ENCODE assay signal across 18 cellular contexts in the genomic region with DNA sequence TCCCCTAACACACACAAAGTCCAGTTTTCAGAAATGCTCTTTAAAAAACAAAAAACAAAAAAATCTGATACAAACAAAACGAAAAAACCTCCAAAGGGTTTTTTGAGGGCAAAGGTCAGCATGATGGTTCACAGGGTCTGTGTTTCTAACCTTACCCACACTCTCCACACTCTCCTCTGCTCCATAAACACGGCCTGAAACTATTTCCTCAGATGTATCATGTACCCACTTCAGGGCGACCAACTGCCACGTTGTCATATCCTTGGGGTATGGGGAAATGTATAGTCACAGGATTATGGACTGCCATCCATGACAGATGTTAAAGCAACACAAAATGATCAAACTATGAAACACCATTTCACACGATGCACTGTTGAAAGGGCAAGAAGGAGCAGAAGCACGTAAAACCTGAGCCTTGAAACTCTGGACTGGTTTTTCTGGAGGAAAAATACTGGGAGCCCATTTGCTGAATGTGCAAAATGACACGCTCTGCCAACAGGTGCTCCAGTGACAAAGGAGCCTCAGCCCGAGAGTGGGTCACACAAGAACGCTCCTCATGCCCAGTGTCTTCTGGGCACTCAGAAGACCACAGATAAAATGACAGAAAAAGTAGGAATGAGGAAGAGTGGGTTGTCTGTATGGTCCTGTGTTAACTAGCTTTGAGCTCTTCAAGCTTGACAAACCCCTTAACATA.
"Had no signal": no experiment of that assay in that cellular context is flagged by ENCODE, and none has a peak within 500 bp of the region (broad histone marks: within the 10 kb centered on the region; RNA-seq: fewer than 3 reads in every experiment).

No MANE protein-coding gene starts in this region.

- FAIRE-seq: islet of Langerhans had no signal

- H3K9me3 Mint-ChIP-seq: activated T-helper 2 cell treated with anti-CD3 and anti-CD28 coated beads, Interferon-gamma antibody, Interleukin-2, Interleukin-4, amounts not matched to agents 10 μg/mL and 5 μg/mL and 100 μg/mL, durations not matched to agents 14 hours and 24 hours and 36 hours; natural killer cell treated with Interleukin-12 subunit alpha and Interleukin-12 subunit beta and Interleukin-15 and Interleukin-18, amount 100 ng/mL, for 72 hours; stimulated activated naive CD8-positive, alpha-beta T cell treated with anti-CD3 and anti-CD28 coated beads, Interleukin-15, amount 100 ng/mL, for 72 hours; T-cell had no signal

- DNase-seq: activated CD4-positive, alpha-beta T cell treated with anti-CD3 and anti-CD28 coated beads, Interleukin-2, amount 50 U/mL, for 48 hours; activated CD4-positive, CD25-positive, alpha-beta regulatory T cell treated with anti-CD3 and anti-CD28 coated beads, Interleukin-2, amount 50 U/mL, for 72 hours; activated naive CD4-positive, alpha-beta T cell treated with anti-CD3 and anti-CD28 coated beads, Interleukin-2, amount 50 U/mL, for 16 hours; activated T-cell treated with anti-CD3 and anti-CD28 coated beads, Interleukin-2, amount 50 U/mL, for 1 hour; erythroblast; left ventricle myocardium inferior; mesenchymal stem cell; occipital lobe; right cardiac atrium; stimulated activated naive CD8-positive, alpha-beta T cell treated with anti-CD3 and anti-CD28 coated beads, Interleukin-15, amount 100 ng/mL, for 72 hours; T-cell; T-helper 9 cell; testis had no signal

- H3K9me3 ChIP-seq: left ventricle myocardium inferior, testis had no signal

- H3K4me3 Mint-ChIP-seq: natural killer cell treated with Interleukin-12 subunit alpha and Interleukin-12 subunit beta and Interleukin-15 and Interleukin-18, amount 100 ng/mL, for 72 hours; stimulated activated naive CD8-positive, alpha-beta T cell treated with anti-CD3 and anti-CD28 coated beads, Interleukin-15, amount 100 ng/mL, for 72 hours; T-cell had no signal

- H3K27ac Mint-ChIP-seq: activated T-helper 2 cell treated with anti-CD3 and anti-CD28 coated beads, Interferon-gamma antibody, Interleukin-2, Interleukin-4, amounts not matched to agents 10 μg/mL and 5 μg/mL and 100 μg/mL, durations not matched to agents 14 hours and 24 hours and 36 hours; natural killer cell treated with Interleukin-12 subunit alpha and Interleukin-12 subunit beta and Interleukin-15 and Interleukin-18, amount 100 ng/mL, for 72 hours; progenitor cell of endocrine pancreas; stimulated activated naive CD8-positive, alpha-beta T cell treated with anti-CD3 and anti-CD28 coated beads, Interleukin-15, amount 100 ng/mL, for 72 hours; T-cell had no signal

- H3K27me3 ChIP-seq: testis had no signal

- ATAC-seq: natural killer cell treated with Interleukin-12 subunit alpha and Interleukin-12 subunit beta and Interleukin-15 and Interleukin-18, amount 100 ng/mL, for 72 hours; right cardiac atrium; stimulated activated naive CD8-positive, alpha-beta T cell treated with anti-CD3 and anti-CD28 coated beads, Interleukin-15, amount 100 ng/mL, for 72 hours; T-cell had no signal

- H3K27me3 Mint-ChIP-seq: natural killer cell treated with Interleukin-12 subunit alpha and Interleukin-12 subunit beta and Interleukin-15 and Interleukin-18, amount 100 ng/mL, for 72 hours; progenitor cell of endocrine pancreas; stimulated activated naive CD8-positive, alpha-beta T cell treated with anti-CD3 and anti-CD28 coated beads, Interleukin-15, amount 100 ng/mL, for 72 hours; T-cell had no signal

- H3K4me3 ChIP-seq: left ventricle myocardium inferior, smooth muscle cell, testis had no signal

- H3K4me2 ChIP-seq: smooth muscle cell had no signal

- H3K27ac ChIP-seq: left ventricle myocardium inferior had no signal
